ENCODE assay signal across 2 cellular contexts in genomic region chr5:128730021-128730420, GRCh38.
A peak's percentile ranks its signal among the peaks of the same experiment; 100 is the strongest.
DNase-seq lines count a peak whose midpoint lies in the region; ATAC-seq, FAIRE-seq and TF ChIP-seq lines count a peak whose summit lies in the region.
"Not testable (repeated sequence)": the region's sequence is repeated elsewhere in the genome, so short reads cannot be mapped to it uniquely, and the experiment has no call there.

No MANE protein-coding gene starts in this region.

- H3K9ac ChIP-seq in HepG2 (ENCODE audit: insufficient read depth, low read depth, low read length), result not testable (repeated sequence)

- not testable (repeated sequence) for H3K79me2 ChIP-seq in HepG2 (ENCODE audit: insufficient read depth, low read length)

- H3K36me3 ChIP-seq in HepG2 (replicated peaks in 1 of 2; ENCODE audit: control insufficient read depth in 1 of 2, insufficient read depth in 2 of 2, low read length in 2 of 2), result not testable (repeated sequence)

- DNase-seq in dermis microvascular lymphatic vessel endothelial cell (ENCODE audit: low read depth in 2 of 2), result peak; percentile 35 to 62
- not testable (repeated sequence) for DNase-seq in HepG2 (ENCODE audit: low spot score)

- FAIRE-seq in HepG2 (lab: Jason Lieb, UNC), result not testable (repeated sequence)

- H3K9me3 ChIP-seq in HepG2 (ENCODE audit: low read length), result not testable (repeated sequence)

- intact Hi-C loops in HepG2 (cut with micrococcal nuclease; ENCODE audit: unreplicated experiment), result not testable (repeated sequence)

- POLR2A ChIA-PET in HepG2 (lab: Yijun Ruan, JAX), result not testable (repeated sequence)

- 0% methylated on average over 2 of the region's 2 CpGs for WGBS in HepG2 (ENCODE audit: low lambda C conversion rate)

- TF ChIP-seq RAD21 in HepG2 (CRISPR knock-in tag; IDR thresholded peaks at IDR 0.05), result not testable (repeated sequence)

- not testable (repeated sequence) for H3K4me1 ChIP-seq in HepG2 (ENCODE audit: insufficient read depth, low read length)

- ATAC-seq in HepG2, result not testable (repeated sequence)

- in situ Hi-C loops in HepG2 (cut with HindIII; ENCODE audit: extremely low pct_ligation_motif_present, low pct_unique_long_range_greater_than_20kb), result not testable (repeated sequence)

- not testable (repeated sequence) for BruUV-seq in HepG2 (replicated peaks; lab: Mats Ljungman, UMichigan)

- H4K20me1 ChIP-seq in HepG2 (ENCODE audit: insufficient read depth, low read length), result not testable (repeated sequence)

- CTCF ChIA-PET in HepG2 (lab: Yijun Ruan, JAX; ENCODE audit: low intra/inter-chr PET ratio, low total read pairs), result not testable (repeated sequence)

- TF ChIP-seq EP300 in HepG2 (IDR thresholded peaks at IDR 0.05; ENCODE audit: low read depth in 2 of 2, low read length in 2 of 2); HepG2 (CRISPR knock-in tag; IDR thresholded peaks at IDR 0.05; ENCODE audit: borderline replicate concordance): not testable (repeated sequence)

- not testable (repeated sequence) for H3K4me3 ChIP-seq in HepG2 (replicated peaks in 1 of 3; ENCODE audit: insufficient read depth in 1 of 3, low read depth in 2 of 3, low read length in 3 of 3)

- not testable (repeated sequence) for H3K4me2 ChIP-seq in HepG2 (ENCODE audit: low read depth, low read length)

- not testable (repeated sequence) for H2AFZ ChIP-seq in HepG2 (ENCODE audit: low read length)

- H3K27me3 ChIP-seq in HepG2 (ENCODE audit: control insufficient read depth in 1 of 2, insufficient read depth in 2 of 2, low read length in 2 of 2), result not testable (repeated sequence)

- not testable (repeated sequence) for TF ChIP-seq POLR2A in HepG2 (IDR thresholded peaks at IDR 0.05; ENCODE audit: insufficient read depth in 1 of 2, low read depth in 2 of 2, low read length in 2 of 2)

- not testable (repeated sequence) for H3K27ac ChIP-seq in HepG2 (ENCODE audit: extremely low read length, insufficient read depth, low read length)

- not testable (repeated sequence) for TF ChIP-seq CTCF in HepG2 (CRISPR knock-in tag; IDR thresholded peaks at IDR 0.05)

TF ChIP-seq in HepG2, 621 proteins besides CTCF, POLR2A, EP300 and RAD21:
- peak; percentile 39; the same call in 1 of the 2 replicates for TF ChIP-seq ATF7 (IDR thresholded peaks at IDR 0.05)
- TF ChIP-seq ATF7 (CRISPR knock-in tag; IDR thresholded peaks at IDR 0.05), result not testable (repeated sequence)
